1 cellular context compared by ENCODE assay signal in genomic region chr6:109139109-109139508, GRCh38.
TF ChIP-seq lines count a peak whose summit lies in the region.

No MANE protein-coding gene starts in this region.

TF ChIP-seq in K562, 482 proteins besides CTCF, POLR2A, EP300 and RAD21:
- TF ChIP-seq CEBPZ (IDR thresholded peaks at IDR 0.05; ENCODE audit: borderline replicate concordance, low read depth, low read length) (no peak), CEBPG (CRISPR knock-in tag; IDR thresholded peaks at IDR 0.05) (no peak), CEBPG (tag; conservative IDR thresholded peaks at IDR 0.05 in 1 of 2, IDR thresholded peaks at IDR 0.05 in 1 of 2) (peak; percentile 11 to 72; a peak in 1 of 4 replicates), CBX3 (IDR thresholded peaks at IDR 0.05; ENCODE audit: borderline replicate concordance in 1 of 2, low read length in 2 of 2) (peak in 1 of 2 experiments; percentile 38; a peak in 1 of 3 replicates), ELK1 (CRISPR knock-in tag; IDR thresholded peaks at IDR 0.05) (no peak), ATF3 (IDR thresholded peaks at IDR 0.05) (peak; percentile 58), ATF3 (CRISPR knock-in tag; conservative IDR thresholded peaks at IDR 0.05) (no peak), ZNF408 (CRISPR knock-in tag; IDR thresholded peaks at IDR 0.05; ENCODE audit: low read depth) (no peak), ZNF384 (IDR thresholded peaks at IDR 0.05; ENCODE audit: low read depth, low read length) (peak; percentile 58)
